8 cellular contexts compared by ENCODE assay signal in the genomic region with DNA sequence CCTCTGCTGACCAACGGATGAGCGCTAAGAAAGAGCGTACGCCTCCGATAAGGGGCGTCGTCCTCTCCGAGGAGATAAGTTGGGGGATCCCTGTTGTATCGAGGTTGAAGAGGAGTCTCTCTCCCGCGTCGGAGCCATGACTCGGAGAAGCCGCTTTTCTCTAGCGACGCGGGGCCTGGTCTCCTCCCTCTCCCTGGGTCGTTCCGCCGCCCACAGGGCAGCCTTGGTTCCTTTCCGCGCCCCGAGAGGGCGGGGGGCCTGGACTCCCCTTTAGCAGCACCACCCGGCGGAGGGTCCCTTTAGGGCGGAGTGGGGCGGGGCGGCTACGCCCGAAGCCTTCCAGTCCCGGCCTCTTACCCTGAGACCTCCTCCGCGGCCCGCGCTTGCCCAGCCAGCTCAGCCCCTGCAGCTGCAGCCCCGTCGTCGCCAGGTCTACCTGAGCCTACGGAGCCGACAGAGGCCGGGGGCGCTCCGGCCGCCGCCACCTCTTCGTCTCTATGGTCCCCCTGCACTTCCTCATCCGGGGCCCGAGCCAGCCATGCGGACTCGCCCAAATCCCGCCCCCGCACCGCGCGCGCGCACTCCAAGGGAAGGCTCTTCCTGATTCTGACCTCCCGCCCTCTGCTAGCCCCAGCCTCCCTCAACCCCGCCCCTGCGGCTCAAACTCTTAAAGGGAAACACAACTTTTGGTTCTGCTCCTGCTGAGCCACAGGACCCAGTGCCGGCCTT. TPM values are rescaled to one million over a fixed set of nuclear protein-coding genes. Genes with fewer than 3 reads are reported as not detected.
DNase-seq lines count a peak whose midpoint lies in the region; ATAC-seq and FAIRE-seq lines count a peak whose summit lies in the region.

A gene (minus strand): TSS at position 497 of the 729 bp plus-strand sequence. CDS start 11,272 bp downstream, outside the sequence.

- DNase-seq in DMS79 treated with DMSO at 0.1 percent for 48 hours (lab: John Stamatoyannopoulos, UW) (peak; percentile 78), Karpas-422 (peak; percentile 99), RCC 7860 (ENCODE audit: low spot score) (peak; percentile 86)
- peak; percentile 99 to 100 for DNase-seq in activated T-cell treated with anti-CD3 and anti-CD28 coated beads, Interleukin-2, amount 50 U/mL, for 72 hours
- peak; percentile 99 to 100 for DNase-seq in stimulated activated CD8-positive, alpha-beta memory T cell treated with anti-CD3 and anti-CD28 coated beads, Interleukin-7, amount 100 ng/mL, for 1 hour (ENCODE audit: low read depth in 2 of 2)

- peak; percentile 78 for FAIRE-seq in RCC 7860 (lab: Jason Lieb, UNC)

- peak within 1 kb of the TSS; percentile 84 for H3K27ac Mint-ChIP-seq in activated T-cell treated with anti-CD3 and anti-CD28 coated beads, Interleukin-2, amount 50 U/mL, for 72 hours

- peak within 1 kb of the TSS; percentile 25; the same call in 1 of the 2 replicates for H2AFZ ChIP-seq in Karpas-422 (ENCODE audit: low read length)

- H3K36me3 Mint-ChIP-seq in activated T-cell treated with anti-CD3 and anti-CD28 coated beads, Interleukin-2, amount 50 U/mL, for 72 hours (ENCODE audit: insufficient read depth in 2 of 2), result peaks cover 4 to 8% of the 10 kb centered on the region in 2 donors

- peak within 1 kb of the TSS; percentile 86 for H3K27ac ChIP-seq in Karpas-422 (ENCODE audit: low read length)
- H3K27ac ChIP-seq in muscle layer of colon (ENCODE audit: low read depth, low read length), result peak within 1 kb of the TSS; percentile 87

- peak; percentile 53 for ATAC-seq in GM21825 (IDR thresholded peaks at IDR 0.05; ENCODE audit: unreplicated experiment)
- peak; percentile 75 to 79 for ATAC-seq in activated T-cell treated with anti-CD3 and anti-CD28 coated beads, Interleukin-2, amount 50 U/mL, for 72 hours (replicated peaks in 1 of 2)
- ATAC-seq in esophagus mucosa, result peak; percentile 91

- peak within 1 kb of the TSS; percentile 81 for H3K4me3 ChIP-seq in Karpas-422 (ENCODE audit: low read length)
- H3K4me3 ChIP-seq in muscle layer of colon (ENCODE audit: low read depth in 1 of 2, low read length in 2 of 2), result peak within 1 kb of the TSS; percentile 70 to 89

- H3K9me2 ChIP-seq in Karpas-422 (replicated peaks; ENCODE audit: insufficient read depth, low read length), result no peaks in the 10 kb centered on the region

- peaks cover 53% of the 10 kb centered on the region for H3K4me1 Mint-ChIP-seq in activated T-cell treated with anti-CD3 and anti-CD28 coated beads, Interleukin-2, amount 50 U/mL, for 72 hours (ENCODE audit: low read depth)

- peak within 1 kb of the TSS; percentile 86 for H3K4me2 ChIP-seq in Karpas-422 (ENCODE audit: low read depth, low read length, poor library complexity, severe bottlenecking)

- no peaks in the 10 kb centered on the region for H3K9me3 Mint-ChIP-seq in activated T-cell treated with anti-CD3 and anti-CD28 coated beads, Interleukin-2, amount 50 U/mL, for 72 hours

- H3K4me1 ChIP-seq in Karpas-422 (ENCODE audit: low read length) (peaks cover 34% of the 10 kb centered on the region), muscle layer of colon (ENCODE audit: insufficient read depth, low read length) (peaks cover 44% of the 10 kb centered on the region)

- H3K36me3 ChIP-seq in Karpas-422 (ENCODE audit: insufficient read depth, low read length) (peaks cover 16% of the 10 kb centered on the region; the same call in 1 of the 2 replicates), muscle layer of colon (ENCODE audit: insufficient read depth, low read length) (no peaks in the 10 kb centered on the region)

- peak within 1 kb of the TSS; percentile 97 for H3K9ac ChIP-seq in Karpas-422 (ENCODE audit: low read length)
- H3K9ac ChIP-seq in muscle layer of colon (ENCODE audit: low read length), result peak within 1 kb of the TSS; percentile 97

- no peaks in the 10 kb centered on the region for H3K27me3 ChIP-seq in Karpas-422 (ENCODE audit: low read length)
- no peaks in the 10 kb centered on the region for H3K27me3 ChIP-seq in muscle layer of colon (ENCODE audit: control insufficient read depth in 1 of 2, insufficient read depth in 2 of 2, low read length in 2 of 2)

- peaks cover 46% of the 10 kb centered on the region for H3K79me2 ChIP-seq in Karpas-422 (ENCODE audit: low read length)

- peak within 1 kb of the TSS; percentile 88 to 95 for H3K4me3 Mint-ChIP-seq in activated T-cell treated with anti-CD3 and anti-CD28 coated beads, Interleukin-2, amount 50 U/mL, for 72 hours

- H4K20me1 ChIP-seq in Karpas-422 (ENCODE audit: insufficient read depth, low read depth, low read length), result no peaks in the 10 kb centered on the region

- H3K9me3 ChIP-seq in Karpas-422 (ENCODE audit: low read length) (no peaks in the 10 kb centered on the region), muscle layer of colon (ENCODE audit: low read length) (no peaks in the 10 kb centered on the region)

- H3K27me3 Mint-ChIP-seq in activated T-cell treated with anti-CD3 and anti-CD28 coated beads, Interleukin-2, amount 50 U/mL, for 72 hours (ENCODE audit: low read depth), result no peaks in the 10 kb centered on the region

RNA-seq across cellular contexts. Expression of the gene that starts here (rescaled TPM):
- total RNA-seq in Karpas-422 (2014; rRNA removed; shearing (Covaris generic); ENCODE audit: low replicate concordance), result 14.0 and 26.0 TPM in 2 replicates
- total RNA-seq in activated T-cell treated with anti-CD3 and anti-CD28 coated beads, Interleukin-2, amount 50 U/mL, for 72 hours, result 10 to 100 TPM; 45.5 to 46.8 TPM
- total RNA-seq in esophagus mucosa, result 36.9 TPM

Comparison
In these comparisons a context has a peak if more than half of its experiments do, and no peak if none do; other contexts are left out.
1. Peak in every context shown above with its lines: DNase-seq, ATAC-seq, H3K4me3 ChIP-seq and H3K27ac ChIP-seq.